In genomic region chr7:101542527-101543241, GRCh38 we compare ENCODE assay signal across 9 cellular contexts.
DNase-seq lines count a peak whose midpoint lies in the region; ATAC-seq and TF ChIP-seq lines count a peak whose summit lies in the region.
"Had no signal": no experiment of that assay in that cellular context is flagged by ENCODE, and none has a peak within 500 bp of the region (broad histone marks: within the 10 kb centered on the region; RNA-seq: fewer than 3 reads in every experiment).

No MANE protein-coding gene starts in this region.

- H3K4me3 ChIP-seq in GM23248, result no peak overlapping the region
- no peak overlapping the region for H3K4me3 ChIP-seq in OCI-LY1 (ENCODE audit: low read depth, low read length, poor library complexity, severe bottlenecking)
- no peak overlapping the region for H3K4me3 ChIP-seq in fibroblast of mammary gland (ENCODE audit: control insufficient read depth, low read depth, low read length)
- no peak overlapping the region for H3K4me3 ChIP-seq in thoracic aorta
- H3K4me3 ChIP-seq: skin epidermis had no signal

- H3F3A ChIP-seq in GM23248 (ENCODE audit: insufficient read depth), result no peaks in the 10 kb centered on the region
- H3F3A ChIP-seq in OCI-LY1 (ENCODE audit: insufficient read depth, low read length), result no peaks in the 10 kb centered on the region

- H3K4me1 ChIP-seq in GM23248 (ENCODE audit: insufficient read depth) (no peaks in the 10 kb centered on the region), OCI-LY1 (ENCODE audit: insufficient read depth, low read length, severe bottlenecking) (no peaks in the 10 kb centered on the region), thoracic aorta (ENCODE audit: control insufficient read depth in 1 of 2, low read depth in 2 of 2) (peaks cover 0 to 9% of the 10 kb centered on the region in 2 donors)

- no peaks in the 10 kb centered on the region for H4K20me1 ChIP-seq in GM23248 (ENCODE audit: insufficient read depth)
- no peaks in the 10 kb centered on the region for H4K20me1 ChIP-seq in OCI-LY1 (ENCODE audit: insufficient read depth, low read length)

- WGBS in GM23248 (ENCODE audit: low coverage in 1 of 2, low lambda C conversion rate in 2 of 2, missing lambda C conversion rate in 2 of 2), 2 experiments, result 31 to 34% methylated on average over 16 of the region's 16 CpGs

- H3K9ac ChIP-seq in GM23248 (no peak overlapping the region), OCI-LY1 (ENCODE audit: low read length) (no peak overlapping the region)

- H3K79me2 ChIP-seq in GM23248 (ENCODE audit: insufficient read depth) (no peaks in the 10 kb centered on the region), OCI-LY1 (ENCODE audit: insufficient read depth, low read length) (no peaks in the 10 kb centered on the region)

- in situ Hi-C loops in GM23248 (cut with MboI), result no loop called here

- ATAC-seq in thoracic aorta (ENCODE audit: insufficient number of reproducible peaks, low FRiP score, low read depth) (no peak), GM21360 (IDR thresholded peaks at IDR 0.05; ENCODE audit: unreplicated experiment) (no peak)

- H2AFZ ChIP-seq in GM23248 (no peak overlapping the region), OCI-LY1 (ENCODE audit: low read length) (no peak overlapping the region)

- TF ChIP-seq CTCF in OCI-LY1 (IDR thresholded peaks at IDR 0.05; ENCODE audit: low read length) (peak; percentile 98), fibroblast of mammary gland (conservative IDR thresholded peaks at IDR 0.05; ENCODE audit: control insufficient read depth, insufficient read depth, low read depth, low read length) (peak; percentile 78), thoracic aorta (IDR thresholded peaks at IDR 0.05) (peak; percentile 93)

- H3K9me3 ChIP-seq in GM23248 (ENCODE audit: low read depth) (no peaks in the 10 kb centered on the region), OCI-LY1 (ENCODE audit: low read length) (no peaks in the 10 kb centered on the region), thoracic aorta (no peaks in the 10 kb centered on the region)

- H3K36me3 ChIP-seq in GM23248 (ENCODE audit: low read depth) (no peaks in the 10 kb centered on the region), OCI-LY1 (ENCODE audit: insufficient read depth, low read length) (no peaks in the 10 kb centered on the region), thoracic aorta (no peaks in the 10 kb centered on the region)

- H3K27me3 ChIP-seq in GM23248 (replicated peaks; ENCODE audit: insufficient read depth) (no peaks in the 10 kb centered on the region; the same call in 1 of the 2 replicates), OCI-LY1 (ENCODE audit: insufficient read depth, low read length) (peaks cover 5% of the 10 kb centered on the region; the same call in 1 of the 2 replicates), thoracic aorta (replicated peaks; ENCODE audit: insufficient read depth) (no peaks in the 10 kb centered on the region)

- H3K9me2 ChIP-seq in GM23248 (ENCODE audit: insufficient read depth), result no peaks in the 10 kb centered on the region
- H3K9me2 ChIP-seq in OCI-LY1 (ENCODE audit: low read depth, low read length), result no peaks in the 10 kb centered on the region

- H3K27ac ChIP-seq in GM23248 (no peak overlapping the region), OCI-LY1 (ENCODE audit: low read depth, low read length, poor library complexity, severe bottlenecking) (no peak overlapping the region), thoracic aorta (no peak overlapping the region)
- H3K27ac ChIP-seq: skin epidermis had no signal

- H3K4me2 ChIP-seq in GM23248 (ENCODE audit: unreplicated experiment) (no peak overlapping the region), OCI-LY1 (ENCODE audit: low read length) (no peak overlapping the region)

- DNase-seq in AG20443 (ENCODE audit: low spot score), result peak; percentile 59
- peak; percentile 31 for DNase-seq in GM23248
- DNase-seq in activated T-cell treated with anti-CD3 and anti-CD28 coated beads, Interleukin-2, amount 50 U/mL, for 1 hour, result peak; percentile 74
- DNase-seq in fibroblast of mammary gland (ENCODE audit: low read depth), result peak; percentile 38
- peak; percentile 9 for DNase-seq in occipital lobe (lab: John Stamatoyannopoulos, UW)
- DNase-seq in thoracic aorta (ENCODE audit: low spot score), result no peak
